In genomic region chr18:13192970-13193369, GRCh38 we compare ENCODE assay signal across 3 cellular contexts.
TF ChIP-seq lines count a peak whose summit lies in the region.

No MANE protein-coding gene starts in this region.

TF ChIP-seq in HepG2, 621 proteins besides CTCF, POLR2A, EP300 and RAD21:
- TF ChIP-seq HMG20A (CRISPR knock-in tag; IDR thresholded peaks at IDR 0.05; ENCODE audit: borderline replicate concordance): no peak
- no peak for TF ChIP-seq NFE2L1 (CRISPR knock-in tag; IDR thresholded peaks at IDR 0.05; ENCODE audit: borderline replicate concordance)
- TF ChIP-seq MAFK (conservative IDR thresholded peaks at IDR 0.05 in 1 of 2, IDR thresholded peaks at IDR 0.05 in 1 of 2; ENCODE audit: low read length in 2 of 2): peak; percentile 53 to 80; a peak in 3 of 4 replicates
- no peak for TF ChIP-seq HES4 (CRISPR knock-in tag; IDR thresholded peaks at IDR 0.05; ENCODE audit: borderline replicate concordance)
- peak; percentile 69 for TF ChIP-seq MAFF (IDR thresholded peaks at IDR 0.05; ENCODE audit: low read depth, low read length)
- no peak for TF ChIP-seq ELF4 (CRISPR knock-in tag; IDR thresholded peaks at IDR 0.05; ENCODE audit: borderline replicate concordance)

TF ChIP-seq in IMR-90, 13 proteins besides CTCF, POLR2A, EP300 and RAD21:
- 0 out of 2 replicates have a peak, but pooled peaks have one; percentile 17 for TF ChIP-seq MAFK (IDR thresholded peaks at IDR 0.05; ENCODE audit: low read depth, low read length)
- no peak for TF ChIP-seq SMC3 (IDR thresholded peaks at IDR 0.05; ENCODE audit: low read depth, low read length)
- TF ChIP-seq ELK1 (IDR thresholded peaks at IDR 0.05; ENCODE audit: borderline replicate concordance, low read depth, low read length): no peak
- no peak for TF ChIP-seq RCOR1 (IDR thresholded peaks at IDR 0.05; ENCODE audit: insufficient replicate concordance, low read length)
- no peak for TF ChIP-seq MAZ (IDR thresholded peaks at IDR 0.05; ENCODE audit: borderline replicate concordance, low read depth, low read length)
- no peak for TF ChIP-seq BHLHE40 (IDR thresholded peaks at IDR 0.05; ENCODE audit: low read depth, low read length)

TF ChIP-seq in H1, 55 proteins besides CTCF, POLR2A, EP300 and RAD21:
- TF ChIP-seq POU5F1 (IDR thresholded peaks at IDR 0.05; ENCODE audit: low read depth, low read length) (no peak), SP4 (IDR thresholded peaks at IDR 0.05; ENCODE audit: low read length) (no peak), SIN3A (conservative IDR thresholded peaks at IDR 0.05 in 1 of 2, IDR thresholded peaks at IDR 0.05 in 1 of 2; ENCODE audit: low read depth in 1 of 2, low read length in 2 of 2) (no peak), ATF2 (IDR thresholded peaks at IDR 0.05; ENCODE audit: low read length) (no peak), SIRT6 (IDR thresholded peaks at IDR 0.05; ENCODE audit: low read length) (no peak), GTF2F1 (IDR thresholded peaks at IDR 0.05; ENCODE audit: borderline replicate concordance, low read depth, low read length) (no peak), CEBPB (IDR thresholded peaks at IDR 0.05; ENCODE audit: low read depth, low read length) (no peak), SIX5 (IDR thresholded peaks at IDR 0.05; ENCODE audit: low read depth, low read length) (no peak), TEAD4 (IDR thresholded peaks at IDR 0.05; ENCODE audit: low read depth, low read length) (no peak), CHD1 (IDR thresholded peaks at IDR 0.05; ENCODE audit: low read depth, low read length) (no peak), CHD7 (IDR thresholded peaks at IDR 0.05; ENCODE audit: insufficient replicate concordance, low read length) (no peak), RNF2 (IDR thresholded peaks at IDR 0.05; ENCODE audit: borderline replicate concordance, low read depth, low read length, missing control alignments, poor library complexity, severe bottlenecking) (no peak), ZNF274 (IDR thresholded peaks at IDR 0.05; ENCODE audit: borderline replicate concordance, extremely low read depth, low read length) (no peak), BRCA1 (IDR thresholded peaks at IDR 0.05; ENCODE audit: low read depth, low read length) (no peak)
